Comparison of ENCODE assay signal across 8 cellular contexts in the genomic region with DNA sequence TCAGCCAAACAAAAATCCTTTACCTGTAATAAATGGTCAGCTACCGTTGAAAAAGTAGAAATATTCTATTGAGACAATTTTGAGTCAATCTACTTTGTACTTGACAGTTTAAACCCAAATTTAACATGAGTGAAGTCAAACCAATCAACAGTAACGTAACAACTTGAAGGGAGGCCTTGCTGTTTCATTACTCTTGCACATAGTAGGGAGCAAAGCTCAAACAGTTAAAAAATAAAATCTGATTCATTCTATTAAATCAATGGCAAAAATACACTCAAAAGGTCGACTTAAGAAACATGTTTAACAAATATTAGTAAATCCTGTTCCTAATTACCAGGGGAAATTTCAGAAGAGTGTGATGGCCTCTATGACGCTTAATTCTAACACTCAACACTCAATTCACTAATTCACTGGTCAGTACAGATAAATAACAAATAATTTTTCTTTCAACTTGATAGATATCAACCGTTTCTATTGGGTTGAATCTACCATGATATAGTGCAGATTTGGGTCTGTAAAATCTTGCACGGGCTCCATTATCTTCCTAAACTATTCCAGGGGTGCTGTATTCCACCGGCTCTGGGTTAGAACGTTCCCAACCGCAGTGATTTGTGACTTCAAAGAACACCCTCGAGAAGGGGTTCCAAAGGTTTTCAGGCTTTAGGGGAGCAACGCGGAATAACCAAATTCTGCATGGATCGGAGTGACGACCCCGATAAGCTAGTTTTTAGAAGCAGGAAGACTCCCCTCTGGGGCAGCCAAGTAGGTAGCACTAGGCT. TPM values are rescaled to one million over a fixed set of nuclear protein-coding genes. Genes with fewer than 3 reads are reported as not detected.
DNase-seq lines count a peak whose midpoint lies in the region; ATAC-seq, FAIRE-seq and TF ChIP-seq lines count a peak whose summit lies in the region.

No MANE protein-coding gene starts in this region.

- no peak overlapping the region for H2BK15ac ChIP-seq in H1 (ENCODE audit: low read length)

- no peak overlapping the region for H2BK5ac ChIP-seq in H1 (ENCODE audit: low read depth, low read length)

- H3K23me2 ChIP-seq in H1 (ENCODE audit: low read depth, low read length), result peaks cover 8% of the 10 kb centered on the region

- H3F3A ChIP-seq in neural progenitor cell (ENCODE audit: low read depth), result peaks cover 5% of the 10 kb centered on the region

- TF ChIP-seq POLR2A in NB4 (IDR thresholded peaks at IDR 0.05; ENCODE audit: extremely low read depth, insufficient read length) (no peak), H1 (IDR thresholded peaks at IDR 0.05; ENCODE audit: control extremely low read depth in 1 of 2, low read depth in 2 of 2, low read length in 2 of 2) (no peak)

- no peak for ATAC-seq in GM18502 (IDR thresholded peaks at IDR 0.05; ENCODE audit: poor library complexity, unreplicated experiment)

- H3K4me1 Mint-ChIP-seq in neural progenitor cell, result peaks cover 14% of the 10 kb centered on the region

- no peak overlapping the region for H3K4ac ChIP-seq in H1 (replicated peaks; ENCODE audit: insufficient read length, low read depth, low read length)

- no peak overlapping the region for H2BK12ac ChIP-seq in H1 (ENCODE audit: low read depth, low read length)

- no peak overlapping the region for H3K23ac ChIP-seq in H1 (ENCODE audit: insufficient read length)

- H3K4me2 ChIP-seq in H1 (ENCODE audit: insufficient read depth in 1 of 2, low read depth in 2 of 2, low read length in 2 of 2) (peak overlapping the region; percentile 72 to 93), neural progenitor cell (peak overlapping the region; percentile 89)

- H4K20me1 ChIP-seq in H1 (replicated peaks in 1 of 2; ENCODE audit: control insufficient read depth in 1 of 2, insufficient read depth in 2 of 2, low read length in 2 of 2) (no peaks in the 10 kb centered on the region), neural progenitor cell (ENCODE audit: low read depth) (peaks cover 18% of the 10 kb centered on the region)

- no peak overlapping the region for H2AK5ac ChIP-seq in H1 (ENCODE audit: low read depth, low read length)

- H3K36me3 ChIP-seq in H1 (ENCODE audit: control insufficient read depth in 2 of 4, insufficient read depth in 4 of 4, low read length in 3 of 4), result no peaks in the 10 kb centered on the region
- no peaks in the 10 kb centered on the region for H3K36me3 ChIP-seq in neural progenitor cell

- POLR2A ChIA-PET in H1 (lab: Charles Lee; ENCODE audit: partially characterized antibody), result interaction anchor here (0.6 to 1.9 kb wide), 5 partner anchors 8 to 150 kb away, joined by 3 to 5 read pairs (median 4); no protein-coding TSS in a partner anchor

- no peak overlapping the region for H2BK20ac ChIP-seq in H1 (ENCODE audit: low read length)

- 38% methylated on average over 15 of the region's 15 CpGs; no CpG with 5 or more reads in 1 of the 2 experiments for WGBS in H1 (ENCODE audit: extremely low coverage in 1 of 2, insufficient coverage in 1 of 2, insufficient read length in 1 of 2, insufficient replicate concordance in 2 of 2, low coverage in 1 of 2, low lambda C conversion rate in 2 of 2, missing lambda C conversion rate in 1 of 2), 2 experiments

- H3K79me2 ChIP-seq in H1 (ENCODE audit: control insufficient read depth in 1 of 2, insufficient read depth in 2 of 2, low read length in 2 of 2), result peaks cover 0 to 41% of the 10 kb centered on the region in 2 experiments; a peak in 2 of 4 replicates
- H3K79me2 ChIP-seq in neural progenitor cell (ENCODE audit: low read depth), result peaks cover 55% of the 10 kb centered on the region

- no peak for TF ChIP-seq RAD21 in H1 (IDR thresholded peaks at IDR 0.05 in 1 of 2, conservative IDR thresholded peaks at IDR 0.05 in 1 of 2; ENCODE audit: low read depth in 2 of 2, low read length in 2 of 2)

- 0 out of 2 replicates have a peak overlapping the region, but pooled peaks have one; percentile 89 for H4K8ac ChIP-seq in H1 (ENCODE audit: extremely low read depth, insufficient read depth, low read length)

- H4K91ac ChIP-seq in H1 (replicated peaks; ENCODE audit: insufficient read length, low read length), result no peak overlapping the region

- H3K9me3 Mint-ChIP-seq in neural progenitor cell, result no peaks in the 10 kb centered on the region

- no peak overlapping the region for H3K18ac ChIP-seq in H1 (ENCODE audit: extremely low read depth, low read length)

- H3K27ac Mint-ChIP-seq in neural progenitor cell, result peak overlapping the region; percentile 55

- CTCF ChIA-PET in H1 (lab: Charles Lee; ENCODE audit: partially characterized antibody), result interaction anchor here (1.3 kb wide), 1 partner anchor 168 kb away, joined by 4 read pairs; no protein-coding TSS in a partner anchor

- in situ Hi-C loops in G401 (cut with HindIII; ENCODE audit: low sequenced_read_pairs), result no loop called here

- H3K79me1 ChIP-seq in H1 (ENCODE audit: low read depth, low read length), result peaks cover 2% of the 10 kb centered on the region; the same call in 1 of the 2 replicates

- peaks cover 2% of the 10 kb centered on the region for H3K27me3 Mint-ChIP-seq in neural progenitor cell (ENCODE audit: insufficient read depth, low read depth)

- H3K9ac ChIP-seq in H1 (replicated peaks in 1 of 4; ENCODE audit: extremely low read depth in 1 of 4, low read depth in 3 of 4, low read length in 3 of 4) (peak overlapping the region in 3 of 4 experiments; percentile 19 to 78 (median 75); a peak in 3 of 7 replicates), neural progenitor cell (no peak overlapping the region)

- no peak overlapping the region for H4K5ac ChIP-seq in H1 (ENCODE audit: insufficient read length, low read depth, low read length)

- no peak overlapping the region for H3K56ac ChIP-seq in H1 (replicated peaks; ENCODE audit: insufficient read length, low read depth, low read length)

- no peaks in the 10 kb centered on the region for H3K9me3 ChIP-seq in H1 (ENCODE audit: insufficient read depth in 2 of 2, low read depth in 1 of 2, low read length in 1 of 2)
- H3K9me3 ChIP-seq in neural progenitor cell (ENCODE audit: low read depth), result no peaks in the 10 kb centered on the region

- no peak overlapping the region for H3K14ac ChIP-seq in H1 (ENCODE audit: insufficient read length)

- H2BK120ac ChIP-seq in H1 (replicated peaks; ENCODE audit: low read depth, low read length), result no peak overlapping the region

- no peak for TF ChIP-seq EP300 in H1 (IDR thresholded peaks at IDR 0.05; ENCODE audit: borderline replicate concordance in 1 of 2, low read depth in 2 of 2, low read length in 2 of 2)

- H3K4me3 Mint-ChIP-seq in neural progenitor cell, result peak overlapping the region; percentile 91

- TF ChIP-seq CTCF in C4-2B (conservative IDR thresholded peaks at IDR 0.05), result no peak
- TF ChIP-seq CTCF in NB4 (IDR thresholded peaks at IDR 0.05; ENCODE audit: low read depth, low read length), result no peak
- TF ChIP-seq CTCF in H1 (IDR thresholded peaks at IDR 0.05; ENCODE audit: control extremely low read depth in 1 of 3, insufficient read depth in 1 of 3, low read depth in 1 of 3, low read length in 3 of 3), result no peak
- TF ChIP-seq CTCF in neural progenitor cell (IDR thresholded peaks at IDR 0.05), result no peak

- H3K27me3 ChIP-seq in H1 (replicated peaks in 1 of 4; ENCODE audit: control insufficient read depth in 3 of 4, extremely low read depth in 1 of 4, insufficient read depth in 3 of 4, low read length in 3 of 4) (peaks cover 0 to 4% (median 0%) of the 10 kb centered on the region in 4 experiments; a peak in 2 of 7 replicates), neural progenitor cell (peaks cover 7% of the 10 kb centered on the region)

- DNase-seq in NB4 (ENCODE audit: low read depth) (no peak), H1 (ENCODE audit: low read depth in 1 of 2, low spot score in 2 of 2) (no peak), neural progenitor cell (ENCODE audit: low spot score) (peak; percentile 11), G401 (ENCODE audit: low spot score) (no peak), HPDE6-E6E7 (ENCODE audit: extremely low spot score) (no peak)
- DNase-seq in stimulated activated naive CD4-positive, alpha-beta T cell treated with Interleukin-2 at 50 U/mL for 16 hours (lab: John Stamatoyannopoulos, UW), result no peak

- H3K27ac ChIP-seq in C4-2B (peak overlapping the region; percentile 85), H1 (ENCODE audit: low read depth, low read length) (no peak overlapping the region), neural progenitor cell (no peak overlapping the region)

- FAIRE-seq in H1 (lab: Jason Lieb, UNC), result no peak

- no peaks in the 10 kb centered on the region for H3K36me3 Mint-ChIP-seq in neural progenitor cell

- H2AFZ ChIP-seq in H1 (ENCODE audit: low read length) (0 out of 2 replicates have a peak overlapping the region, but pooled peaks have one; percentile 87), neural progenitor cell (replicated peaks) (peak overlapping the region; percentile 5)

- H3K4me3 ChIP-seq in NB4 (ENCODE audit: low read depth, low read length), result peak overlapping the region; percentile 95
- H3K4me3 ChIP-seq in H1 (ENCODE audit: extremely low read depth in 1 of 4, insufficient read depth in 2 of 4, low read depth in 3 of 4, low read length in 4 of 4), result peak overlapping the region; percentile 54 to 76 (median 72)
- peak overlapping the region; percentile 78 for H3K4me3 ChIP-seq in neural progenitor cell

- H3K4me1 ChIP-seq in H1 (replicated peaks in 1 of 4; ENCODE audit: control insufficient read depth in 3 of 4, insufficient read depth in 4 of 4, low read length in 3 of 4) (peaks cover 3 to 17% (median 11%) of the 10 kb centered on the region in 4 experiments), neural progenitor cell (peaks cover 26% of the 10 kb centered on the region)

TF ChIP-seq in H1, 55 proteins besides CTCF, POLR2A, EP300 and RAD21 (continues in another document):
- TF ChIP-seq RBBP5 (IDR thresholded peaks at IDR 0.05; ENCODE audit: borderline replicate concordance, low read depth, low read length) (no peak), CBX5 (IDR thresholded peaks at IDR 0.05; ENCODE audit: low read depth, low read length) (no peak), FOSL1 (IDR thresholded peaks at IDR 0.05; ENCODE audit: insufficient read depth, low read depth, low read length) (no peak), ASH2L (IDR thresholded peaks at IDR 0.05; ENCODE audit: low read length) (peak; percentile 29)

RNA-seq across cellular contexts. Expression of a gene that starts 1.4 kb away (rescaled TPM):
- total RNA-seq in H1 (2021; fragmentation: NEBNext Ultra II Directional; extraction: Animal tissue kit (Norgen Biotek cat#: 25700)), result 18.6 and 21.9 TPM in 2 replicates
- polyA plus RNA-seq in H1 (2011; rRNA removed), result 18.8 and 32.3 TPM in 2 replicates
- polyA plus RNA-seq in H1 (2011; cell fraction: cytosol; rRNA removed), result 30.1 TPM
- polyA plus RNA-seq in H1 (2011; cell fraction: nucleus; rRNA removed), result 38.3 TPM
- polyA plus RNA-seq in H1 (2012, experiment 1 of 2), result 23.6 to 27.0 TPM (median 24.8 TPM) in 4 replicates
- polyA plus RNA-seq in H1 (2012, experiment 2 of 2), result 3.3 TPM
- 10.5 TPM for polyA plus RNA-seq in H1 (2013, experiment 1 of 2)
- 9.7 TPM for polyA plus RNA-seq in H1 (2013, experiment 2 of 2)
- polyA minus RNA-seq in H1 (2011; rRNA and poly(A)+ RNA removed), result 17.4 and 23.1 TPM in 2 replicates
- 9.3 TPM for polyA minus RNA-seq in H1 (2011; cell fraction: cytosol; rRNA and poly(A)+ RNA removed)
- polyA minus RNA-seq in H1 (2011; cell fraction: nucleus; rRNA and poly(A)+ RNA removed), result 22.0 TPM
- 60.1 and 99.0 TPM in 2 replicates for total RNA-seq in neural progenitor cell (ENCODE audit: low replicate concordance)
- total RNA-seq in G401 (2014; rRNA removed; shearing (Covaris generic)), result 19.8 and 21.7 TPM in 2 replicates
